Comparison of ENCODE assay signal across 17 cellular contexts in the genomic region with DNA sequence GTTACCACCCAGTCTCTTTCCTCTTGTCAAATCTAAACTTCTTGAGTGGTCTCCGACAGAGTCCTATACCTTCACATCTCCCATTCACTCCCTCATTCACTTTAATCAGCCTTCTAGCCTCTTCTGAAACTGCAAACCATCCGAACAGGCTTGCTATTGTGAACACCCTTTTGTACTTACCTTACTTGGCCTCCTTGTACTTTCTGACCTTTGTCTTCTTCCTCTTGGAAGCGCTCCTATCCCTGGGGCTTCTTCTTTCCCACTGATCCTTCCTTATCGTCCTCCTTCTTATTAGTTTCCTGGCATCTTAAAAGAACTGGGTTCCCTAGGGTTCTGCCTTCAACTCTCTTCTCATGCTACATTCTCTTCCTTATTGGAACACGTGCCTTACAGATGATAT.
A peak's percentile ranks its signal among the peaks of the same experiment; 100 is the strongest.
DNase-seq lines count a peak whose midpoint lies in the region; ATAC-seq and TF ChIP-seq lines count a peak whose summit lies in the region.
"Had no signal": no experiment of that assay in that cellular context is flagged by ENCODE, and none has a peak within 500 bp of the region (broad histone marks: within the 10 kb centered on the region; RNA-seq: fewer than 3 reads in every experiment).

No MANE protein-coding gene starts in this region.

- peak overlapping the region; percentile 61 for H3K27ac Mint-ChIP-seq in activated CD8-positive, alpha-beta T cell treated with anti-CD3 and anti-CD28 coated beads for 36 hours
- H3K27ac Mint-ChIP-seq in activated CD8-positive, alpha-beta T cell treated with anti-CD3 and anti-CD28 coated beads, Interleukin-2, amount 10 ng/mL, durations not matched to agents 7 days and 5 days = no peak overlapping the region
- H3K27ac Mint-ChIP-seq in stimulated activated naive CD8-positive, alpha-beta T cell treated with anti-CD3 and anti-CD28 coated beads, Interleukin-15, Interleukin-2, amounts not matched to agents 100 ng/mL and 50 ng/mL, for 24 hours = peak overlapping the region; percentile 53
- peak overlapping the region in 1 of 2 donors; percentile 12 for H3K27ac Mint-ChIP-seq in stimulated activated naive CD8-positive, alpha-beta T cell treated with anti-CD3 and anti-CD28 coated beads, Interleukin-15, amount 100 ng/mL, for 72 hours
- H3K27ac Mint-ChIP-seq in stimulated activated effector memory CD8-positive, alpha-beta T cell treated with anti-CD3 and anti-CD28 coated beads, Interleukin-12 subunit alpha, Interleukin-12 subunit beta, amount 100 ng/mL, for 72 hours = peak overlapping the region; percentile 14
- H3K27ac Mint-ChIP-seq: CD8-positive, alpha-beta T cell; GM23338 had no signal

- peaks cover 55% of the 10 kb centered on the region for H3K4me1 Mint-ChIP-seq in activated CD8-positive, alpha-beta T cell treated with anti-CD3 and anti-CD28 coated beads for 36 hours (ENCODE audit: low read depth)
- H3K4me1 Mint-ChIP-seq in activated CD8-positive, alpha-beta T cell treated with anti-CD3 and anti-CD28 coated beads, Interleukin-2, amount 10 ng/mL, durations not matched to agents 7 days and 5 days (ENCODE audit: low read depth) = peaks cover 37% of the 10 kb centered on the region
- H3K4me1 Mint-ChIP-seq in stimulated activated naive CD8-positive, alpha-beta T cell treated with anti-CD3 and anti-CD28 coated beads, Interleukin-15, Interleukin-2, amounts not matched to agents 100 ng/mL and 50 ng/mL, for 24 hours (ENCODE audit: low read depth) = peaks cover 62% of the 10 kb centered on the region
- H3K4me1 Mint-ChIP-seq in stimulated activated naive CD8-positive, alpha-beta T cell treated with anti-CD3 and anti-CD28 coated beads, Interleukin-15, amount 100 ng/mL, for 72 hours = peaks cover 70% of the 10 kb centered on the region
- peaks cover 49% of the 10 kb centered on the region for H3K4me1 Mint-ChIP-seq in stimulated activated effector memory CD8-positive, alpha-beta T cell treated with anti-CD3 and anti-CD28 coated beads, Interleukin-12 subunit alpha, Interleukin-12 subunit beta, amount 100 ng/mL, for 72 hours

- no peak for TF ChIP-seq CTCF in activated CD8-positive, alpha-beta T cell treated with anti-CD3 and anti-CD28 coated beads for 36 hours (IDR thresholded peaks at IDR 0.05)

- intact Hi-C loops in activated CD8-positive, alpha-beta T cell treated with anti-CD3 and anti-CD28 coated beads for 36 hours (cut with micrococcal nuclease) = no loop called here
- intact Hi-C loops in left colon (cut with DNase I, micrococcal nuclease) = no loop called here

- H3K9me3 Mint-ChIP-seq in activated CD8-positive, alpha-beta T cell treated with anti-CD3 and anti-CD28 coated beads for 36 hours = peaks cover 2% of the 10 kb centered on the region
- H3K9me3 Mint-ChIP-seq in activated CD8-positive, alpha-beta T cell treated with anti-CD3 and anti-CD28 coated beads, Interleukin-2, amount 10 ng/mL, durations not matched to agents 7 days and 5 days (ENCODE audit: insufficient read depth) = no peaks in the 10 kb centered on the region
- peaks cover 7% of the 10 kb centered on the region for H3K9me3 Mint-ChIP-seq in stimulated activated naive CD8-positive, alpha-beta T cell treated with anti-CD3 and anti-CD28 coated beads, Interleukin-15, Interleukin-2, amounts not matched to agents 100 ng/mL and 50 ng/mL, for 24 hours
- peaks cover 0 to 4% of the 10 kb centered on the region in 2 donors for H3K9me3 Mint-ChIP-seq in stimulated activated naive CD8-positive, alpha-beta T cell treated with anti-CD3 and anti-CD28 coated beads, Interleukin-15, amount 100 ng/mL, for 72 hours
- H3K9me3 Mint-ChIP-seq in stimulated activated effector memory CD8-positive, alpha-beta T cell treated with anti-CD3 and anti-CD28 coated beads, Interleukin-12 subunit alpha, Interleukin-12 subunit beta, amount 100 ng/mL, for 72 hours = peaks cover 3% of the 10 kb centered on the region
- H3K9me3 Mint-ChIP-seq: CD8-positive, alpha-beta T cell; GM23338 had no signal

- H3K27me3 Mint-ChIP-seq in activated CD8-positive, alpha-beta T cell treated with anti-CD3 and anti-CD28 coated beads for 36 hours = no peaks in the 10 kb centered on the region
- no peaks in the 10 kb centered on the region for H3K27me3 Mint-ChIP-seq in activated CD8-positive, alpha-beta T cell treated with anti-CD3 and anti-CD28 coated beads, Interleukin-2, amount 10 ng/mL, durations not matched to agents 7 days and 5 days (ENCODE audit: low read depth)
- no peaks in the 10 kb centered on the region for H3K27me3 Mint-ChIP-seq in stimulated activated naive CD8-positive, alpha-beta T cell treated with anti-CD3 and anti-CD28 coated beads, Interleukin-15, Interleukin-2, amounts not matched to agents 100 ng/mL and 50 ng/mL, for 24 hours
- H3K27me3 Mint-ChIP-seq in stimulated activated naive CD8-positive, alpha-beta T cell treated with anti-CD3 and anti-CD28 coated beads, Interleukin-15, amount 100 ng/mL, for 72 hours = no peaks in the 10 kb centered on the region

- no peak for ATAC-seq in activated CD8-positive, alpha-beta T cell treated with anti-CD3 and anti-CD28 coated beads for 36 hours
- no peak for ATAC-seq in activated CD8-positive, alpha-beta T cell treated with anti-CD3 and anti-CD28 coated beads, Interleukin-2, amount 10 ng/mL, durations not matched to agents 7 days and 5 days
- ATAC-seq in stimulated activated naive CD8-positive, alpha-beta T cell treated with anti-CD3 and anti-CD28 coated beads, Interleukin-15, amount 100 ng/mL, for 72 hours = no peak
- ATAC-seq in left colon = peak; percentile 65
- ATAC-seq in stimulated activated effector memory CD8-positive, alpha-beta T cell treated with anti-CD3 and anti-CD28 coated beads, Interleukin-12 subunit alpha, Interleukin-12 subunit beta, amount 100 ng/mL, for 72 hours = no peak
- ATAC-seq in GM18498 (IDR thresholded peaks at IDR 0.05; ENCODE audit: unreplicated experiment) = no peak
- ATAC-seq: CD8-positive, alpha-beta T cell; GM23338 had no signal

- DNase-seq in activated CD8-positive, alpha-beta T cell treated with anti-CD3 and anti-CD28 coated beads for 36 hours = no peak
- no peak for DNase-seq in activated CD8-positive, alpha-beta T cell treated with anti-CD3 and anti-CD28 coated beads, Interleukin-2, amount 10 ng/mL, durations not matched to agents 7 days and 5 days
- DNase-seq in stimulated activated naive CD8-positive, alpha-beta T cell treated with anti-CD3 and anti-CD28 coated beads, Interleukin-15, amount 100 ng/mL, for 72 hours = no peak
- DNase-seq in left colon (no peak), NCI-H2227 treated with DMSO at 0.1 percent for 48 hours (lab: John Stamatoyannopoulos, UW) (no peak)
- DNase-seq in stimulated activated effector memory CD8-positive, alpha-beta T cell treated with anti-CD3 and anti-CD28 coated beads, Interleukin-12 subunit alpha, Interleukin-12 subunit beta, amount 100 ng/mL, for 72 hours (ENCODE audit: low spot score in 2 of 2) = no peak
- DNase-seq: C1 segment of cervical spinal cord; CD8-positive, alpha-beta T cell; NCI-H1105; NCI-H146; NCI-H2029; NCI-H226; NCI-H510A treated with DMSO at 0.1 percent for 48 hours; NCI-H748 treated with DMSO at 0.1 percent for 48 hours had no signal

- POLR2A ChIA-PET in activated CD8-positive, alpha-beta T cell treated with anti-CD3 and anti-CD28 coated beads for 36 hours (lab: Charles Lee) = no interaction called here
- POLR2A ChIA-PET in activated CD8-positive, alpha-beta T cell treated with anti-CD3 and anti-CD28 coated beads, Interleukin-2, amount 10 ng/mL, durations not matched to agents 7 days and 5 days (lab: Charles Lee) = no interaction called here

- CTCF ChIA-PET in activated CD8-positive, alpha-beta T cell treated with anti-CD3 and anti-CD28 coated beads for 36 hours (lab: Charles Lee) = no interaction called here
- CTCF ChIA-PET in activated CD8-positive, alpha-beta T cell treated with anti-CD3 and anti-CD28 coated beads, Interleukin-2, amount 10 ng/mL, durations not matched to agents 7 days and 5 days (lab: Charles Lee) = interaction anchor here (0.7 kb wide), 1 partner anchor 50 kb away, joined by 3 read pairs; no protein-coding TSS in a partner anchor

- peaks cover 6% of the 10 kb centered on the region for H3K36me3 Mint-ChIP-seq in activated CD8-positive, alpha-beta T cell treated with anti-CD3 and anti-CD28 coated beads for 36 hours (ENCODE audit: low read depth)
- peaks cover 2% of the 10 kb centered on the region for H3K36me3 Mint-ChIP-seq in activated CD8-positive, alpha-beta T cell treated with anti-CD3 and anti-CD28 coated beads, Interleukin-2, amount 10 ng/mL, durations not matched to agents 7 days and 5 days (ENCODE audit: low read depth)
- no peaks in the 10 kb centered on the region for H3K36me3 Mint-ChIP-seq in stimulated activated naive CD8-positive, alpha-beta T cell treated with anti-CD3 and anti-CD28 coated beads, Interleukin-15, Interleukin-2, amounts not matched to agents 100 ng/mL and 50 ng/mL, for 24 hours (ENCODE audit: low read depth)
- H3K36me3 Mint-ChIP-seq in stimulated activated effector memory CD8-positive, alpha-beta T cell treated with anti-CD3 and anti-CD28 coated beads, Interleukin-12 subunit alpha, Interleukin-12 subunit beta, amount 100 ng/mL, for 72 hours = no peaks in the 10 kb centered on the region
- H3K36me3 Mint-ChIP-seq: CD8-positive, alpha-beta T cell had no signal

- H3K4me3 Mint-ChIP-seq in activated CD8-positive, alpha-beta T cell treated with anti-CD3 and anti-CD28 coated beads for 36 hours = no peak overlapping the region
- no peak overlapping the region for H3K4me3 Mint-ChIP-seq in activated CD8-positive, alpha-beta T cell treated with anti-CD3 and anti-CD28 coated beads, Interleukin-2, amount 10 ng/mL, durations not matched to agents 7 days and 5 days
- H3K4me3 Mint-ChIP-seq in stimulated activated naive CD8-positive, alpha-beta T cell treated with anti-CD3 and anti-CD28 coated beads, Interleukin-15, Interleukin-2, amounts not matched to agents 100 ng/mL and 50 ng/mL, for 24 hours = no peak overlapping the region
- no peak overlapping the region for H3K4me3 Mint-ChIP-seq in stimulated activated naive CD8-positive, alpha-beta T cell treated with anti-CD3 and anti-CD28 coated beads, Interleukin-15, amount 100 ng/mL, for 72 hours
- no peak overlapping the region for H3K4me3 Mint-ChIP-seq in stimulated activated effector memory CD8-positive, alpha-beta T cell treated with anti-CD3 and anti-CD28 coated beads, Interleukin-12 subunit alpha, Interleukin-12 subunit beta, amount 100 ng/mL, for 72 hours
- H3K4me3 Mint-ChIP-seq: CD8-positive, alpha-beta T cell; GM23338 had no signal
